31 cellular contexts compared by ENCODE assay signal in the genomic region with DNA sequence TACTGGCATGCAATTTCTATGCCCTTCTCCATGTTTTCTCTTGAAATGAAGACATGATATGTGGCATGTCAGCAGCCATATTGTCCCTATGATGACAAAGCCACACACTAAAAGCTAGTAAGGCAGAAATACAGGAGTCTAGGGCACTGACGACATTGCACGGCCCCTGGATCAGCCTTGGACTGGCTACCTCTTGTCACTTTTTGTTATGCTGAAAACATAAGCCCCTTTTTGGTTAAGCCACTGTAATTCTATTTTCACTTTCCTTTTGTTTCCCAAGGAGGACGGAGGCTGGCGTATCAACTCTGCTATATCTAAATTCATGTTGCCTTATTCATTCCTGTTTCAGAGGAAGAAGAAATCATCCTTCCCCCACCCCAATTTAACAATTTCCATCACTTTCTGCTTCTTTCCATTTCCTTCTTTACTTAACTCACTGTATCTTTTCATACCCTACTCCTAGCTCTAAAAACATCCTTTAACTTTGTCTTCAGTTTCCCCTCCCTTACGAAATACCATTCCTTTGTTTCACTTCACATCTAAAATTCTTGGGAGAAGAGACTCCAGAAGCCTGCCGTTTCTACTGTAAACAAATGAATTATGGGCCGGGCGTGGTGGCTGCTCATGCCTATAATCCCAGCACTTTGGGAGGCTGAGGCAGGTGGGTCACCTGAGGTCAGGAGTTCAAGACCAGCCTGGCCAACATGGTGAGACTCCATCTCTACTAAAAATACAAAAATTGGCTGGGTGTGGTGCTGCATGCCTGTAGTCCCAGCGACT.
"Had no signal": no experiment of that assay in that cellular context is flagged by ENCODE, and none has a peak within 500 bp of the region (broad histone marks: within the 10 kb centered on the region; RNA-seq: fewer than 3 reads in every experiment).

No MANE protein-coding gene starts in this region.

- H3K27ac Mint-ChIP-seq: dendritic cell treated with granulocyte-macrophage colony-stimulating factor and Interleukin-4, amounts not matched to agents 40 ng/mL and 50 ng/mL, for 4 days; endodermal cell; mesothelial cell of epicardium; naive B cell; nephron progenitor cell; stimulated activated effector memory CD8-positive, alpha-beta T cell treated with anti-CD3 and anti-CD28 coated beads, Interleukin-12 subunit alpha, Interleukin-12 subunit beta, amount 100 ng/mL, for 72 hours had no signal

- H3K36me3 ChIP-seq: colonic mucosa, gastrocnemius medialis, ovary, thoracic aorta, tibial nerve, upper lobe of left lung, uterus had no signal

- H3K27ac ChIP-seq: colonic mucosa, epithelial cell of prostate, gastrocnemius medialis, ovary, psoas muscle, thoracic aorta, tibial nerve, upper lobe of left lung, uterus had no signal

- H3K27me3 Mint-ChIP-seq: dendritic cell treated with granulocyte-macrophage colony-stimulating factor and Interleukin-4, amounts not matched to agents 40 ng/mL and 50 ng/mL, for 4 days had no signal

- H3K9me3 ChIP-seq: colonic mucosa, gastrocnemius medialis, ovary, psoas muscle, thoracic aorta, upper lobe of left lung, uterus had no signal

- ATAC-seq: esophagus mucosa; gastrocnemius medialis; left lobe of liver; mucosa of descending colon; psoas muscle; sciatic nerve; stimulated activated effector memory CD8-positive, alpha-beta T cell treated with anti-CD3 and anti-CD28 coated beads, Interleukin-12 subunit alpha, Interleukin-12 subunit beta, amount 100 ng/mL, for 72 hours had no signal

- H3K36me3 Mint-ChIP-seq: stimulated activated effector memory CD8-positive, alpha-beta T cell treated with anti-CD3 and anti-CD28 coated beads, Interleukin-12 subunit alpha, Interleukin-12 subunit beta, amount 100 ng/mL, for 72 hours had no signal

- H3K4me1 Mint-ChIP-seq: endodermal cell, mesothelial cell of epicardium, nephron progenitor cell had no signal

- H3K4me1 ChIP-seq: colonic mucosa, gastrocnemius medialis, psoas muscle, uterus had no signal

- DNase-seq: colonic mucosa; effector CD8-positive, alpha-beta T cell; endodermal cell; foreskin fibroblast; gastrocnemius medialis; head of caudate nucleus; kidney; mesenchymal stem cell; mucosa of descending colon; naive B cell; nephron progenitor cell; nucleus accumbens; ovary; posterior cingulate gyrus; psoas muscle; stimulated activated CD4-positive, alpha-beta T cell treated with anti-CD3 and anti-CD28 coated beads, Interleukin-12 subunit alpha, Interleukin-12 subunit beta, amount 100 ng/mL, for 4 hours; stimulated activated CD4-positive, alpha-beta T cell treated with anti-CD3 and anti-CD28 coated beads, Interleukin-1b, Interleukin-23, amount 100 ng/mL, for 48 hours; stimulated activated CD4-positive, alpha-beta T cell treated with anti-CD3 and anti-CD28 coated beads, Interleukin-4, amount 100 ng/mL, for 1 hour; stimulated activated naive CD4-positive, alpha-beta T cell treated with Interleukin-2 at 50 U/mL for 16 hours; upper lobe of left lung; uterus had no signal

- H3K27me3 ChIP-seq: colonic mucosa, gastrocnemius medialis, ovary, tibial nerve, upper lobe of left lung, uterus had no signal

- H3K4me3 Mint-ChIP-seq: dendritic cell treated with granulocyte-macrophage colony-stimulating factor and Interleukin-4, amounts not matched to agents 40 ng/mL and 50 ng/mL, for 4 days; endodermal cell; mesothelial cell of epicardium; naive B cell; nephron progenitor cell; stimulated activated effector memory CD8-positive, alpha-beta T cell treated with anti-CD3 and anti-CD28 coated beads, Interleukin-12 subunit alpha, Interleukin-12 subunit beta, amount 100 ng/mL, for 72 hours had no signal

- H3K4me3 ChIP-seq: colonic mucosa, gastrocnemius medialis, mucosa of descending colon, ovary, psoas muscle, smooth muscle cell, thoracic aorta, tibial nerve, upper lobe of left lung, uterus had no signal
